28 cellular contexts compared by ENCODE assay signal in the genomic region with DNA sequence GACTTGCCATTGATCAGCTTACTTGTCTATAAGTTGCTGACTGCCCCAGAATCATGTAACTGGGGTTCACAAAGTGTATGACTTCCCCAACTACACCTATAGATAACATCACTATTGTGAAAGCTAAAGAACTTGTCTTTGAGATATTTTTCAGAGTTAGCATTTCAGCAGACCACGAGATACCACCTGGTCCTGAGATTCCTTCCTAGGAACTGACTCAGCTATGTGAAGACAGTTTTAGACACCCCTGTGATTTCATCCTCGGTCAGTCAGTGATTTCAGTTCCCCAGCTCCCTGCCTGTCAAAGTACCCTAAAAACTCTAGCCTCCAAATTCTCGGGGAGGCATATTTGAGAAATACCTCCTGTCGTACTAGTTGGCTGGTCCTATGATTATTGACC.
"Had no signal": no experiment of that assay in that cellular context is flagged by ENCODE, and none has a peak within 500 bp of the region (broad histone marks: within the 10 kb centered on the region; RNA-seq: fewer than 3 reads in every experiment).

No MANE protein-coding gene starts in this region.

- H3K4me1 ChIP-seq: colonic mucosa, gastrocnemius medialis, neural progenitor cell, parathyroid adenoma, right lobe of liver, suprapubic skin, transverse colon, upper lobe of right lung, uterus had no signal

- ATAC-seq: esophagus mucosa; gastrocnemius medialis; left lobe of liver; naive thymus-derived CD4-positive, alpha-beta T cell; right lobe of liver; stimulated activated effector memory CD8-positive, alpha-beta T cell treated with anti-CD3 and anti-CD28 coated beads, Interleukin-12 subunit alpha, Interleukin-12 subunit beta, amount 100 ng/mL, for 72 hours; upper lobe of right lung had no signal

- H3K27ac Mint-ChIP-seq: dendritic cell treated with granulocyte-macrophage colony-stimulating factor and Interleukin-4, amounts not matched to agents 40 ng/mL and 50 ng/mL, for 4 days; endodermal cell; mesothelial cell of epicardium; naive thymus-derived CD4-positive, alpha-beta T cell; nephron; neural progenitor cell; progenitor cell of endocrine pancreas; stimulated activated effector memory CD8-positive, alpha-beta T cell treated with anti-CD3 and anti-CD28 coated beads, Interleukin-12 subunit alpha, Interleukin-12 subunit beta, amount 100 ng/mL, for 72 hours; stimulated activated naive CD8-positive, alpha-beta T cell treated with anti-CD3 and anti-CD28 coated beads, Interleukin-15, Interleukin-2, amounts not matched to agents 100 ng/mL and 50 ng/mL, for 24 hours had no signal

- H3K9ac ChIP-seq: neural progenitor cell, parathyroid adenoma had no signal

- H3K4me2 ChIP-seq: neural progenitor cell, smooth muscle cell had no signal

- H3K9me3 ChIP-seq: colonic mucosa, gastrocnemius medialis had no signal

- H3K27me3 ChIP-seq: colonic mucosa, gastrocnemius medialis, neural progenitor cell, right lobe of liver, suprapubic skin, transverse colon, upper lobe of right lung, uterus had no signal

- H3K4me3 ChIP-seq: colonic mucosa, gastrocnemius medialis, lung, neural progenitor cell, right lobe of liver, smooth muscle cell, suprapubic skin, transverse colon, upper lobe of right lung, uterus had no signal

- H3K4me1 Mint-ChIP-seq: endodermal cell; mesothelial cell of epicardium; neural progenitor cell; stimulated activated effector memory CD8-positive, alpha-beta T cell treated with anti-CD3 and anti-CD28 coated beads, Interleukin-12 subunit alpha, Interleukin-12 subunit beta, amount 100 ng/mL, for 72 hours had no signal

- H3K27ac ChIP-seq: colonic mucosa, epithelial cell of prostate, gastrocnemius medialis, neural progenitor cell, parathyroid adenoma, right lobe of liver, suprapubic skin, transverse colon, upper lobe of right lung, uterus had no signal

- H3K27me3 Mint-ChIP-seq: dendritic cell treated with granulocyte-macrophage colony-stimulating factor and Interleukin-4, amounts not matched to agents 40 ng/mL and 50 ng/mL, for 4 days; progenitor cell of endocrine pancreas had no signal

- H2AFZ ChIP-seq: neural progenitor cell, parathyroid adenoma had no signal

- H3K79me2 ChIP-seq: parathyroid adenoma had no signal

- DNase-seq: colonic mucosa; effector CD8-positive, alpha-beta T cell; endodermal cell; gastrocnemius medialis; head of caudate nucleus; kidney; naive thymus-derived CD4-positive, alpha-beta T cell; right lobe of liver; stimulated activated CD4-positive, alpha-beta T cell treated with anti-CD3 and anti-CD28 coated beads, Interleukin-12 subunit alpha, Interleukin-12 subunit beta, amount 100 ng/mL, for 4 hours; stimulated activated CD4-positive, alpha-beta T cell treated with anti-CD3 and anti-CD28 coated beads, Interleukin-1b, Interleukin-23, amount 100 ng/mL, for 48 hours; stimulated activated CD4-positive, alpha-beta T cell treated with anti-CD3 and anti-CD28 coated beads, Interleukin-4, amount 100 ng/mL, for 1 hour; transverse colon; upper lobe of right lung; uterus had no signal

- H3K36me3 Mint-ChIP-seq: naive thymus-derived CD4-positive, alpha-beta T cell; neural progenitor cell; stimulated activated effector memory CD8-positive, alpha-beta T cell treated with anti-CD3 and anti-CD28 coated beads, Interleukin-12 subunit alpha, Interleukin-12 subunit beta, amount 100 ng/mL, for 72 hours had no signal

- H3K36me3 ChIP-seq: colonic mucosa, gastrocnemius medialis, neural progenitor cell, right lobe of liver, suprapubic skin, transverse colon, upper lobe of right lung, uterus had no signal

- H3K4me3 Mint-ChIP-seq: dendritic cell treated with granulocyte-macrophage colony-stimulating factor and Interleukin-4, amounts not matched to agents 40 ng/mL and 50 ng/mL, for 4 days; endodermal cell; mesothelial cell of epicardium; naive thymus-derived CD4-positive, alpha-beta T cell; nephron; neural progenitor cell; stimulated activated effector memory CD8-positive, alpha-beta T cell treated with anti-CD3 and anti-CD28 coated beads, Interleukin-12 subunit alpha, Interleukin-12 subunit beta, amount 100 ng/mL, for 72 hours; stimulated activated naive CD8-positive, alpha-beta T cell treated with anti-CD3 and anti-CD28 coated beads, Interleukin-15, Interleukin-2, amounts not matched to agents 100 ng/mL and 50 ng/mL, for 24 hours had no signal
